Comparison of ENCODE assay signal across 1 cellular context in the genomic region with DNA sequence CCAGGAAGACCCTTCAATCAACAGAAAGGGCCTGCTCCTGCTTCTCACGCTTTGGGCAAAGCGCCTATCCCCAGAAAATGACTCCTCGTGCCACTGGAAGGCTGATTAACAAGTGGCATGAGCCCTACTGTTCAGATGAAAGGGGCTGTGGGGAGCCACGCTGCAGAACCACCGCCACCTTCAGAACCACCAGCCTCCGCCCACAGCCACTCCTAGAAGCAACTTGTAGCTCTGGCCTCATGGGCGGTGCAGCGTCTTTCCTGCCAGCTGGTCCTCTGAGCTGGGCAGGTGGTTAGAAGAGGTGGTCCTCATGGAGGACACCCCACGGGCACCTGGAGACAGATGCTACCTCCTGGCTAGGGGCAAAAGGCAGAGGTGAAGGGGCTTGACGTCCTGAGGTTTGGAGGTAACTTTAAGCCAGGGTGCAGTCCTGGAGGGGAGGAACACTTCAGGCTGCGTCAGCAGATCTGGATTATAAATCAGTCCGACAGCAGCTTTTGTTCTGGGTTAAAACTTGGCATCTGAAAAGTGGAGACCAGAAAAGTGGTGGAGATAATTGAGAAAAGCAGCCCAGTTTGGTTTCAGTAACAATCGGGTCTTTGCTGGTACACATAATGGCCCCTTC.
TF ChIP-seq lines count a peak whose summit lies in the region.

No MANE protein-coding gene starts in this region.

TF ChIP-seq in K562, 482 proteins besides CTCF, POLR2A, EP300 and RAD21 (continued from another document and continues in another):
- TF ChIP-seq L3MBTL2 (IDR thresholded peaks at IDR 0.05) = peak; percentile 32; the same call in 1 of the 2 replicates
- TF ChIP-seq SOX6 (IDR thresholded peaks at IDR 0.05) = 0 out of 2 replicates have a peak, but pooled peaks have one; percentile 39
- TF ChIP-seq CBFB (CRISPR knock-in tag; IDR thresholded peaks at IDR 0.05) = 0 out of 2 replicates have a peak, but pooled peaks have one; percentile 44
- 0 out of 2 replicates have a peak, but pooled peaks have one; percentile 21 for TF ChIP-seq FOXK1 (CRISPR knock-in tag; IDR thresholded peaks at IDR 0.05; ENCODE audit: borderline replicate concordance)
- TF ChIP-seq MAFK (IDR thresholded peaks at IDR 0.05; ENCODE audit: low read length) = peak; percentile 81
- no peak for TF ChIP-seq KLF10 (CRISPR knock-in tag; IDR thresholded peaks at IDR 0.05)
- peak; percentile 13 to 30; a peak in 1 of 4 replicates for TF ChIP-seq MNT (conservative IDR thresholded peaks at IDR 0.05)
- peak; percentile 68; the same call in 1 of the 2 replicates for TF ChIP-seq MXI1 (IDR thresholded peaks at IDR 0.05; ENCODE audit: low read depth, low read length)
- 0 out of 2 replicates have a peak, but pooled peaks have one; percentile 23 for TF ChIP-seq ZNF282 (CRISPR knock-in tag; IDR thresholded peaks at IDR 0.05)
- TF ChIP-seq NR2C2 (CRISPR knock-in tag; IDR thresholded peaks at IDR 0.05) = peak; percentile 47; the same call in 1 of the 2 replicates
- no peak; the same call in 1 of the 2 replicates for TF ChIP-seq NR2C2 (tag; IDR thresholded peaks at IDR 0.05)
- no peak for TF ChIP-seq ATF1 (CRISPR knock-in tag; IDR thresholded peaks at IDR 0.05)
- TF ChIP-seq ATF1 (tag; IDR thresholded peaks at IDR 0.05) = peak; percentile 17; the same call in 1 of the 2 replicates
- TF ChIP-seq FOXP1 (CRISPR knock-in tag; IDR thresholded peaks at IDR 0.05) = 0 out of 2 replicates have a peak, but pooled peaks have one; percentile 30
- TF ChIP-seq SIN3A (IDR thresholded peaks at IDR 0.05; ENCODE audit: borderline replicate concordance in 2 of 2, control insufficient read depth in 1 of 2, low read depth in 2 of 2, low read length in 2 of 2) = peak in 1 of 2 experiments; percentile 45; a peak in 1 of 4 replicates
- peak; percentile 23 for TF ChIP-seq RBM39 (optimal IDR thresholded peaks at IDR 0.05; ENCODE audit: low read depth, low read length)
- peak; percentile 97 for TF ChIP-seq MEIS2 (IDR thresholded peaks at IDR 0.05; ENCODE audit: partially characterized antibody)
- peak in 1 of 2 experiments; percentile 66; a peak in 1 of 4 replicates for TF ChIP-seq FOXA3 (CRISPR knock-in tag; conservative IDR thresholded peaks at IDR 0.05 in 1 of 2, IDR thresholded peaks at IDR 0.05 in 1 of 2)
- TF ChIP-seq BRD9 (IDR thresholded peaks at IDR 0.05; ENCODE audit: low read depth, partially characterized antibody) = peak; percentile 12
- TF ChIP-seq, protein P1, sequence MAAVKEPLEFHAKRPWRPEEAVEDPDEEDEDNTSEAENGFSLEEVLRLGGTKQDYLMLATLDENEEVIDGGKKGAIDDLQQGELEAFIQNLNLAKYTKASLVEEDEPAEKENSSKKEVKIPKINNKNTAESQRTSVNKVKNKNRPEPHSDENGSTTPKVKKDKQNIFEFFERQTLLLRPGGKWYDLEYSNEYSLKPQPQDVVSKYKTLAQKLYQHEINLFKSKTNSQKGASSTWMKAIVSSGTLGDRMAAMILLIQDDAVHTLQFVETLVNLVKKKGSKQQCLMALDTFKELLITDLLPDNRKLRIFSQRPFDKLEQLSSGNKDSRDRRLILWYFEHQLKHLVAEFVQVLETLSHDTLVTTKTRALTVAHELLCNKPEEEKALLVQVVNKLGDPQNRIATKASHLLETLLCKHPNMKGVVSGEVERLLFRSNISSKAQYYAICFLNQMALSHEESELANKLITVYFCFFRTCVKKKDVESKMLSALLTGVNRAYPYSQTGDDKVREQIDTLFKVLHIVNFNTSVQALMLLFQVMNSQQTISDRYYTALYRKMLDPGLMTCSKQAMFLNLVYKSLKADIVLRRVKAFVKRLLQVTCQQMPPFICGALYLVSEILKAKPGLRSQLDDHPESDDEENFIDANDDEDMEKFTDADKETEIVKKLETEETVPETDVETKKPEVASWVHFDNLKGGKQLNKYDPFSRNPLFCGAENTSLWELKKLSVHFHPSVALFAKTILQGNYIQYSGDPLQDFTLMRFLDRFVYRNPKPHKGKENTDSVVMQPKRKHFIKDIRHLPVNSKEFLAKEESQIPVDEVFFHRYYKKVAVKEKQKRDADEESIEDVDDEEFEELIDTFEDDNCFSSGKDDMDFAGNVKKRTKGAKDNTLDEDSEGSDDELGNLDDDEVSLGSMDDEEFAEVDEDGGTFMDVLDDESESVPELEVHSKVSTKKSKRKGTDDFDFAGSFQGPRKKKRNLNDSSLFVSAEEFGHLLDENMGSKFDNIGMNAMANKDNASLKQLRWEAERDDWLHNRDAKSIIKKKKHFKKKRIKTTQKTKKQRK (IDR thresholded peaks at IDR 0.05; ENCODE audit: borderline replicate concordance, low read depth, low read length) = no peak
- TF ChIP-seq CAMTA2 (CRISPR knock-in tag; conservative IDR thresholded peaks at IDR 0.05) = no peak
- TF ChIP-seq, protein P2, sequence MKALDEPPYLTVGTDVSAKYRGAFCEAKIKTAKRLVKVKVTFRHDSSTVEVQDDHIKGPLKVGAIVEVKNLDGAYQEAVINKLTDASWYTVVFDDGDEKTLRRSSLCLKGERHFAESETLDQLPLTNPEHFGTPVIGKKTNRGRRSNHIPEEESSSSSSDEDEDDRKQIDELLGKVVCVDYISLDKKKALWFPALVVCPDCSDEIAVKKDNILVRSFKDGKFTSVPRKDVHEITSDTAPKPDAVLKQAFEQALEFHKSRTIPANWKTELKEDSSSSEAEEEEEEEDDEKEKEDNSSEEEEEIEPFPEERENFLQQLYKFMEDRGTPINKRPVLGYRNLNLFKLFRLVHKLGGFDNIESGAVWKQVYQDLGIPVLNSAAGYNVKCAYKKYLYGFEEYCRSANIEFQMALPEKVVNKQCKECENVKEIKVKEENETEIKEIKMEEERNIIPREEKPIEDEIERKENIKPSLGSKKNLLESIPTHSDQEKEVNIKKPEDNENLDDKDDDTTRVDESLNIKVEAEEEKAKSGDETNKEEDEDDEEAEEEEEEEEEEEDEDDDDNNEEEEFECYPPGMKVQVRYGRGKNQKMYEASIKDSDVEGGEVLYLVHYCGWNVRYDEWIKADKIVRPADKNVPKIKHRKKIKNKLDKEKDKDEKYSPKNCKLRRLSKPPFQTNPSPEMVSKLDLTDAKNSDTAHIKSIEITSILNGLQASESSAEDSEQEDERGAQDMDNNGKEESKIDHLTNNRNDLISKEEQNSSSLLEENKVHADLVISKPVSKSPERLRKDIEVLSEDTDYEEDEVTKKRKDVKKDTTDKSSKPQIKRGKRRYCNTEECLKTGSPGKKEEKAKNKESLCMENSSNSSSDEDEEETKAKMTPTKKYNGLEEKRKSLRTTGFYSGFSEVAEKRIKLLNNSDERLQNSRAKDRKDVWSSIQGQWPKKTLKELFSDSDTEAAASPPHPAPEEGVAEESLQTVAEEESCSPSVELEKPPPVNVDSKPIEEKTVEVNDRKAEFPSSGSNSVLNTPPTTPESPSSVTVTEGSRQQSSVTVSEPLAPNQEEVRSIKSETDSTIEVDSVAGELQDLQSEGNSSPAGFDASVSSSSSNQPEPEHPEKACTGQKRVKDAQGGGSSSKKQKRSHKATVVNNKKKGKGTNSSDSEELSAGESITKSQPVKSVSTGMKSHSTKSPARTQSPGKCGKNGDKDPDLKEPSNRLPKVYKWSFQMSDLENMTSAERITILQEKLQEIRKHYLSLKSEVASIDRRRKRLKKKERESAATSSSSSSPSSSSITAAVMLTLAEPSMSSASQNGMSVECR (CRISPR knock-in tag; IDR thresholded peaks at IDR 0.05) = peak; percentile 58; the same call in 1 of the 2 replicates
- 0 out of 2 replicates have a peak, but pooled peaks have one; percentile 11 for TF ChIP-seq ARID1B (IDR thresholded peaks at IDR 0.05)
- no peak for TF ChIP-seq SP1 (CRISPR knock-in tag; IDR thresholded peaks at IDR 0.05)
- peak; percentile 73 for TF ChIP-seq SAP30 (IDR thresholded peaks at IDR 0.05; ENCODE audit: borderline replicate concordance, insufficient read depth, low read depth, low read length, poor library complexity, severe bottlenecking)
- TF ChIP-seq, protein P3, sequence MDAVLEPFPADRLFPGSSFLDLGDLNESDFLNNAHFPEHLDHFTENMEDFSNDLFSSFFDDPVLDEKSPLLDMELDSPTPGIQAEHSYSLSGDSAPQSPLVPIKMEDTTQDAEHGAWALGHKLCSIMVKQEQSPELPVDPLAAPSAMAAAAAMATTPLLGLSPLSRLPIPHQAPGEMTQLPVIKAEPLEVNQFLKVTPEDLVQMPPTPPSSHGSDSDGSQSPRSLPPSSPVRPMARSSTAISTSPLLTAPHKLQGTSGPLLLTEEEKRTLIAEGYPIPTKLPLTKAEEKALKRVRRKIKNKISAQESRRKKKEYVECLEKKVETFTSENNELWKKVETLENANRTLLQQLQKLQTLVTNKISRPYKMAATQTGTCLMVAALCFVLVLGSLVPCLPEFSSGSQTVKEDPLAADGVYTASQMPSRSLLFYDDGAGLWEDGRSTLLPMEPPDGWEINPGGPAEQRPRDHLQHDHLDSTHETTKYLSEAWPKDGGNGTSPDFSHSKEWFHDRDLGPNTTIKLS (IDR thresholded peaks at IDR 0.05; ENCODE audit: borderline replicate concordance, low read depth) = peak; percentile 55; the same call in 1 of the 2 replicates
- TF ChIP-seq ZNF316 (IDR thresholded peaks at IDR 0.05) = peak; percentile 97
- TF ChIP-seq CHD1 (IDR thresholded peaks at IDR 0.05; ENCODE audit: low read length) = peak; percentile 31
- no peak for TF ChIP-seq ZNF77 (CRISPR knock-in tag; IDR thresholded peaks at IDR 0.05)
- no peak for TF ChIP-seq RUNX1 (IDR thresholded peaks at IDR 0.05; ENCODE audit: low read depth)
- 0 out of 2 replicates have a peak, but pooled peaks have one; percentile 27 for TF ChIP-seq ATF7 (IDR thresholded peaks at IDR 0.05)
- peak; percentile 43; the same call in 1 of the 2 replicates for TF ChIP-seq MYC (IDR thresholded peaks at IDR 0.05; ENCODE audit: low read depth, low read length)
- TF ChIP-seq MYC (CRISPR knock-in tag; IDR thresholded peaks at IDR 0.05; ENCODE audit: borderline replicate concordance, low read depth) = 0 out of 2 replicates have a peak, but pooled peaks have one; percentile 33
- TF ChIP-seq MAFG (tag; conservative IDR thresholded peaks at IDR 0.05) = peak; percentile 88
- no peak for TF ChIP-seq SLC30A9 (CRISPR knock-in tag; IDR thresholded peaks at IDR 0.05)
- TF ChIP-seq, protein P4, sequence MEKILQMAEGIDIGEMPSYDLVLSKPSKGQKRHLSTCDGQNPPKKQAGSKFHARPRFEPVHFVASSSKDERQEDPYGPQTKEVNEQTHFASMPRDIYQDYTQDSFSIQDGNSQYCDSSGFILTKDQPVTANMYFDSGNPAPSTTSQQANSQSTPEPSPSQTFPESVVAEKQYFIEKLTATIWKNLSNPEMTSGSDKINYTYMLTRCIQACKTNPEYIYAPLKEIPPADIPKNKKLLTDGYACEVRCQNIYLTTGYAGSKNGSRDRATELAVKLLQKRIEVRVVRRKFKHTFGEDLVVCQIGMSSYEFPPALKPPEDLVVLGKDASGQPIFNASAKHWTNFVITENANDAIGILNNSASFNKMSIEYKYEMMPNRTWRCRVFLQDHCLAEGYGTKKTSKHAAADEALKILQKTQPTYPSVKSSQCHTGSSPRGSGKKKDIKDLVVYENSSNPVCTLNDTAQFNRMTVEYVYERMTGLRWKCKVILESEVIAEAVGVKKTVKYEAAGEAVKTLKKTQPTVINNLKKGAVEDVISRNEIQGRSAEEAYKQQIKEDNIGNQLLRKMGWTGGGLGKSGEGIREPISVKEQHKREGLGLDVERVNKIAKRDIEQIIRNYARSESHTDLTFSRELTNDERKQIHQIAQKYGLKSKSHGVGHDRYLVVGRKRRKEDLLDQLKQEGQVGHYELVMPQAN (IDR thresholded peaks at IDR 0.05; ENCODE audit: borderline replicate concordance) = peak; percentile 68; the same call in 1 of the 2 replicates
- 0 out of 2 replicates have a peak, but pooled peaks have one; percentile 29 for TF ChIP-seq ZBED1 (IDR thresholded peaks at IDR 0.05)
- TF ChIP-seq ZFX (CRISPR knock-in tag; IDR thresholded peaks at IDR 0.05) = peak; percentile 13; the same call in 1 of the 2 replicates
- TF ChIP-seq, protein P5, sequence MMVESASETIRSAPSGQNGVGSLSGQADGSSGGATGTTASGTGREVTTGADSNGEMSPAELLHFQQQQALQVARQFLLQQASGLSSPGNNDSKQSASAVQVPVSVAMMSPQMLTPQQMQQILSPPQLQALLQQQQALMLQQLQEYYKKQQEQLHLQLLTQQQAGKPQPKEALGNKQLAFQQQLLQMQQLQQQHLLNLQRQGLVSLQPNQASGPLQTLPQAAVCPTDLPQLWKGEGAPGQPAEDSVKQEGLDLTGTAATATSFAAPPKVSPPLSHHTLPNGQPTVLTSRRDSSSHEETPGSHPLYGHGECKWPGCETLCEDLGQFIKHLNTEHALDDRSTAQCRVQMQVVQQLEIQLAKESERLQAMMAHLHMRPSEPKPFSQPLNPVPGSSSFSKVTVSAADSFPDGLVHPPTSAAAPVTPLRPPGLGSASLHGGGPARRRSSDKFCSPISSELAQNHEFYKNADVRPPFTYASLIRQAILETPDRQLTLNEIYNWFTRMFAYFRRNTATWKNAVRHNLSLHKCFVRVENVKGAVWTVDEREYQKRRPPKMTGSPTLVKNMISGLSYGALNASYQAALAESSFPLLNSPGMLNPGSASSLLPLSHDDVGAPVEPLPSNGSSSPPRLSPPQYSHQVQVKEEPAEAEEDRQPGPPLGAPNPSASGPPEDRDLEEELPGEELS (CRISPR knock-in tag; IDR thresholded peaks at IDR 0.05; ENCODE audit: borderline replicate concordance) = 0 out of 2 replicates have a peak, but pooled peaks have one; percentile 22
- TF ChIP-seq POLR3G (IDR thresholded peaks at IDR 0.05; ENCODE audit: extremely low read depth, insufficient read length, insufficient replicate concordance) = no peak
- 0 out of 2 replicates have a peak, but pooled peaks have one; percentile 38 for TF ChIP-seq ETV5 (CRISPR knock-in tag; IDR thresholded peaks at IDR 0.05; ENCODE audit: low read depth)
- no peak for TF ChIP-seq NCOA1 (IDR thresholded peaks at IDR 0.05; ENCODE audit: low read depth)
- 0 out of 2 replicates have a peak, but pooled peaks have one; percentile 41 for TF ChIP-seq GTF2F1 (IDR thresholded peaks at IDR 0.05; ENCODE audit: low read depth, low read length)
- peak; percentile 39; the same call in 1 of the 2 replicates for TF ChIP-seq CREM (IDR thresholded peaks at IDR 0.05; ENCODE audit: low read depth)
- 0 out of 2 replicates have a peak, but pooled peaks have one; percentile 1 for TF ChIP-seq ZNF766 (CRISPR knock-in tag; conservative IDR thresholded peaks at IDR 0.05)
- no peak; the same call in 1 of the 2 replicates for TF ChIP-seq CTBP1 (IDR thresholded peaks at IDR 0.05; ENCODE audit: borderline replicate concordance)
